22 cellular contexts compared by ENCODE assay signal in the genomic region with DNA sequence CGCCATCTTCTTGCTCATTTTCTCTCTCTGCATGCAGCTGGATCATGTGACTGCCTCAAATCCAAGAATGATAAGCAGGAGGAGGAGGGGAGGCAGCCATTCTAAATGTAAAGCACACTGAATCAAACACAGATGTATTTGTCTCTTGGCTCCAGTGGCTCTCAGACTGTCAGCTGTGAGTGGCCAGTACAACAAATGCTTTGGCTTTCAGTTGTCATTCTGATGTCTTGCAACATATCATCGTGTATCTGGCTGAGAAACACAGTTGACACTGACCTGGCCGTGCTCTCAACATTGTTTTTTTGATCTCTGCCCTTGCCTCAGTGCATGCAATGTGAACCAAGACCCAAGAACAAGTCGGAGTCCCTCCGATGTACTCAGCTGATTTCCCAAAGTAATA.
DNase-seq lines count a peak whose midpoint lies in the region; ATAC-seq, FAIRE-seq and TF ChIP-seq lines count a peak whose summit lies in the region.
"Had no signal": no experiment of that assay in that cellular context is flagged by ENCODE, and none has a peak within 500 bp of the region (broad histone marks: within the 10 kb centered on the region; RNA-seq: fewer than 3 reads in every experiment).

No MANE protein-coding gene starts in this region.

- peaks cover 8% of the 10 kb centered on the region for H3K9me3 Mint-ChIP-seq in mesothelial cell of epicardium
- H3K9me3 Mint-ChIP-seq: activated CD8-positive, alpha-beta T cell treated with anti-CD3 and anti-CD28 coated beads for 36 hours; activated naive CD4-positive, alpha-beta T cell treated with anti-CD3 and anti-CD28 coated beads, Interleukin-2, amount 50 U/mL, for 72 hours; activated T-cell treated with anti-CD3 and anti-CD28 coated beads, Interleukin-2, amount 50 U/mL, for 4 hours had no signal

- TF ChIP-seq CTCF in mesothelial cell of epicardium (IDR thresholded peaks at IDR 0.05; ENCODE audit: unreplicated experiment), result no peak
- no peak for TF ChIP-seq CTCF in suprapubic skin (IDR thresholded peaks at IDR 0.05)

- WGBS in small intestine, 3 donors, result 39 to 58% (median 42%) methylated on average over 5 of the region's 5 CpGs
- WGBS in suprapubic skin, result 57% methylated on average over 5 of the region's 5 CpGs

- H3K27ac ChIP-seq in small intestine (ENCODE audit: low read depth in 1 of 2, low read length in 1 of 2), result no peak overlapping the region
- no peak overlapping the region for H3K27ac ChIP-seq in suprapubic skin
- H3K27ac ChIP-seq: BLaER1, body of pancreas, KMS-11 had no signal

- TF ChIP-seq EP300 in suprapubic skin (IDR thresholded peaks at IDR 0.05), result no peak

- peaks cover 51% of the 10 kb centered on the region for H3K4me1 Mint-ChIP-seq in mesothelial cell of epicardium

- H3K4me1 ChIP-seq in adipocyte (ENCODE audit: control insufficient read depth, insufficient read depth, low read length) (peaks cover 47% of the 10 kb centered on the region), small intestine (ENCODE audit: control insufficient read depth in 2 of 2, insufficient read depth in 1 of 2, low read depth in 1 of 2, low read length in 1 of 2) (no peaks in the 10 kb centered on the region), suprapubic skin (peaks cover 21% of the 10 kb centered on the region)
- H3K4me1 ChIP-seq: BLaER1, body of pancreas had no signal

- no peaks in the 10 kb centered on the region for H3K27me3 Mint-ChIP-seq in mesothelial cell of epicardium (ENCODE audit: low read depth)
- H3K27me3 Mint-ChIP-seq: activated CD8-positive, alpha-beta T cell treated with anti-CD3 and anti-CD28 coated beads for 36 hours had no signal

- peak overlapping the region; percentile 13 for H3K27ac Mint-ChIP-seq in mesothelial cell of epicardium
- H3K27ac Mint-ChIP-seq: activated CD8-positive, alpha-beta T cell treated with anti-CD3 and anti-CD28 coated beads for 36 hours; activated naive CD4-positive, alpha-beta T cell treated with anti-CD3 and anti-CD28 coated beads, Interleukin-2, amount 50 U/mL, for 72 hours; WTC11 had no signal

- no peak for FAIRE-seq in small intestine (lab: Jason Lieb, UNC)
- FAIRE-seq: D721Med, endothelial cell of umbilical vein, keratinocyte had no signal

- TF ChIP-seq POLR2A in suprapubic skin (IDR thresholded peaks at IDR 0.05), result no peak

- H3K27me3 ChIP-seq in adipocyte (replicated peaks; ENCODE audit: control insufficient read depth, insufficient read depth, low read length), result no peaks in the 10 kb centered on the region
- H3K27me3 ChIP-seq in small intestine (ENCODE audit: control insufficient read depth in 2 of 2, insufficient read depth in 2 of 2, low read length in 2 of 2), result peaks cover 0 to 2% of the 10 kb centered on the region in 2 donors
- H3K27me3 ChIP-seq in suprapubic skin, result no peaks in the 10 kb centered on the region
- H3K27me3 ChIP-seq: BLaER1, body of pancreas had no signal

- H3K36me3 ChIP-seq in adipocyte (ENCODE audit: control insufficient read depth, insufficient read depth, low read length, severe bottlenecking) (no peaks in the 10 kb centered on the region), small intestine (ENCODE audit: control insufficient read depth in 2 of 2, insufficient read depth in 2 of 2, low read length in 2 of 2) (no peaks in the 10 kb centered on the region), suprapubic skin (no peaks in the 10 kb centered on the region)
- H3K36me3 ChIP-seq: BLaER1 had no signal

- H3K4me3 ChIP-seq in adipocyte (ENCODE audit: low read length), result peak overlapping the region; percentile 66
- no peak overlapping the region for H3K4me3 ChIP-seq in small intestine (ENCODE audit: low read depth in 1 of 2, low read length in 2 of 2)
- H3K4me3 ChIP-seq in suprapubic skin, result no peak overlapping the region
- H3K4me3 ChIP-seq: BLaER1, body of pancreas had no signal

- H3K9me3 ChIP-seq in adipocyte (ENCODE audit: control insufficient read depth, low read length), result no peaks in the 10 kb centered on the region
- no peaks in the 10 kb centered on the region for H3K9me3 ChIP-seq in small intestine (ENCODE audit: control insufficient read depth, low read depth)
- H3K9me3 ChIP-seq in suprapubic skin, result no peaks in the 10 kb centered on the region
- H3K9me3 ChIP-seq: BLaER1, body of pancreas had no signal

- H3K9ac ChIP-seq in adipocyte (ENCODE audit: low read length), result peak overlapping the region; percentile 53
- H3K9ac ChIP-seq: BLaER1, KMS-11 had no signal

- H3K4me3 Mint-ChIP-seq in mesothelial cell of epicardium, result no peak overlapping the region
- H3K4me3 Mint-ChIP-seq: activated CD8-positive, alpha-beta T cell treated with anti-CD3 and anti-CD28 coated beads for 36 hours; activated T-cell treated with anti-CD3 and anti-CD28 coated beads, Interleukin-2, amount 50 U/mL, for 4 hours; WTC11 had no signal

- no peak for ATAC-seq in GM19467 (IDR thresholded peaks at IDR 0.05; ENCODE audit: unreplicated experiment)
- ATAC-seq: activated CD8-positive, alpha-beta T cell treated with anti-CD3 and anti-CD28 coated beads for 36 hours; activated naive CD4-positive, alpha-beta T cell treated with anti-CD3 and anti-CD28 coated beads, Interleukin-2, amount 50 U/mL, for 72 hours; activated T-cell treated with anti-CD3 and anti-CD28 coated beads, Interleukin-2, amount 50 U/mL, for 4 hours; body of pancreas had no signal

- DNase-seq in adipocyte (ENCODE audit: low read depth) (peak; percentile 81), fibroblast of peridontal ligament (ENCODE audit: extremely low read depth) (peak; percentile 58), mesothelial cell of epicardium (ENCODE audit: low spot score in 2 of 2, unreplicated experiment in 2 of 2) (no peak), small intestine (peak; percentile 5), suprapubic skin (ENCODE audit: low spot score in 2 of 2) (no peak), CD1c-positive myeloid dendritic cell (ENCODE audit: extremely low spot score) (no peak)
- DNase-seq: activated CD8-positive, alpha-beta T cell treated with anti-CD3 and anti-CD28 coated beads for 36 hours; activated T-cell treated with anti-CD3 and anti-CD28 coated beads, Interleukin-2, amount 50 U/mL, for 4 hours; body of pancreas; cortex of kidney; midbrain; NCI-H524; SIG-M5; stimulated activated CD4-positive, alpha-beta T cell treated with anti-CD3 and anti-CD28 coated beads, Interleukin-4, amount 100 ng/mL, for 4 hours had no signal

- H3K36me3 Mint-ChIP-seq in mesothelial cell of epicardium, result peaks cover 11% of the 10 kb centered on the region
- H3K36me3 Mint-ChIP-seq: activated naive CD4-positive, alpha-beta T cell treated with anti-CD3 and anti-CD28 coated beads, Interleukin-2, amount 50 U/mL, for 72 hours had no signal

Comparison
In these comparisons a context has a peak if more than half of its experiments do, and no peak if none do; other contexts are left out.
1. DNase-seq: peak in adipocyte (single experiment), fibroblast of peridontal ligament (single experiment) and small intestine (single experiment); none in mesothelial cell of epicardium (0 of 2), suprapubic skin (0 of 2) and CD1c-positive myeloid dendritic cell (single experiment).